8 cellular contexts compared by ENCODE assay signal in the genomic region with DNA sequence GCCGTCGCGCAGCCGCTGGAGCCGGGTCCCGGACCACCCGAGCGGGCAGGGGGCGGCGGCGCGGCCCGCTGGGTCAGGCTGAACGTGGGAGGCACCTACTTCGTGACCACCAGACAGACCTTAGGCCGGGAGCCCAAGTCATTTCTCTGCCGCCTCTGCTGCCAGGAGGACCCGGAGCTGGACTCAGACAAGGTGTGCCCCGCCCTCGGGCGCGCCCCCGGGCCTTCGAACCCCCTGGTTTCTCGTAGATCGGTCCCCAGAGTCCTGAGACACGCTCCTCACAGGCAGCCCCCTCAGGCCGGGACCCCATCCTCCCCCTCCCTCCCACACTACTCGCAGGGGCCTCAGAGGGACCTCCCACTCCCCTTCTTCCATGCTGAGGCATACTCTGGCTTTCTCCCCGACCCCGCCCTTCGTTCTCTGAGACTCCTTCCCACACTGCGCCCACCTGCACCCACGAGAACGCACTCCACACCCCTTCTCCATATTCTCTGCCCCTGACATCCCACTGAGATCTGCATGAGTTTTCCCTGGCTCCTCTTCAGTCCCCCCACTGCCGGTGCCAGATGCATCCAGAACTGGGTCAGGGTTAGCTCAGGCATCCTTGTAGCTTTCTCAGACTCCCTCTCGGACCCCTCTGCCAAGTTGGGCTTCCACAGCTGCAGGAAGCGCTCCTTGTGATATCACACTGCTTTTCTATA. TPM values are rescaled to one million over a fixed set of nuclear protein-coding genes. Genes with fewer than 3 reads are reported as not detected.
DNase-seq lines count a peak whose midpoint lies in the region; ATAC-seq, FAIRE-seq and TF ChIP-seq lines count a peak whose summit lies in the region.

No MANE protein-coding gene starts in this region.

- DNase-seq in A549 (ENCODE audit: low read depth in 1 of 2, low spot score in 1 of 2) (no peak), fibroblast of the aortic adventitia (ENCODE audit: low read depth) (peak; percentile 2), omental fat pad (ENCODE audit: low spot score) (no peak), SHP77 (lab: John Stamatoyannopoulos, UW) (no peak), kidney tubule cell (ENCODE audit: low spot score) (no peak)
- DNase-seq in activated T-cell treated with anti-CD3 and anti-CD28 coated beads, Interleukin-2, amount 50 U/mL, for 24 hours: peak; percentile 62

- H3K9me3 ChIP-seq in A549: no peaks in the 10 kb centered on the region

- H3K4me3 Mint-ChIP-seq in activated T-cell treated with anti-CD3 and anti-CD28 coated beads, Interleukin-2, amount 50 U/mL, for 24 hours: peak overlapping the region; percentile 87

- H3K4me1 Mint-ChIP-seq in activated T-cell treated with anti-CD3 and anti-CD28 coated beads, Interleukin-2, amount 50 U/mL, for 24 hours (ENCODE audit: low read depth): peaks cover 46% of the 10 kb centered on the region

- ATAC-seq in A549: peak in 1 of 2 experiments; percentile 27; a peak in 3 of 6 replicates
- ATAC-seq in GM19025 (IDR thresholded peaks at IDR 0.05; ENCODE audit: low read depth, unreplicated experiment): peak; percentile 8
- ATAC-seq in HG03571 (IDR thresholded peaks at IDR 0.05; ENCODE audit: unreplicated experiment): peak; percentile 4
- ATAC-seq in omental fat pad (ENCODE audit: low FRiP score): peak; percentile 1

- POLR2A ChIA-PET in A549 (lab: Yijun Ruan, JAX): interaction anchor here (0.6 to 2.7 kb wide), 8 partner anchors 11 to 58 kb away, joined by 3 to 21 read pairs (median 5); partner anchors contain the start of genes MRPL58 and SLC16A5

- no peak for TF ChIP-seq POLR2A in A549 (IDR thresholded peaks at IDR 0.05; ENCODE audit: low read length)

- H3K27me3 Mint-ChIP-seq in activated T-cell treated with anti-CD3 and anti-CD28 coated beads, Interleukin-2, amount 50 U/mL, for 24 hours: no peaks in the 10 kb centered on the region

- TF ChIP-seq RAD21 in A549 (conservative IDR thresholded peaks at IDR 0.05 in 1 of 2, IDR thresholded peaks at IDR 0.05 in 1 of 2): no peak

- CTCF ChIA-PET in A549 (lab: Yijun Ruan, JAX): interaction anchor here (0.9 to 81.8 kb wide), 7 partner anchors 12 to 154 kb away, joined by 4 to 3429 read pairs (median 14); partner anchors contain the start of genes ARMC7, NT5C and SLC16A5

- H3K9me3 Mint-ChIP-seq in activated T-cell treated with anti-CD3 and anti-CD28 coated beads, Interleukin-2, amount 50 U/mL, for 24 hours: no peaks in the 10 kb centered on the region

- H3K27ac ChIP-seq in A549: peak overlapping the region; percentile 93 to 97

- peak overlapping the region; percentile 97 for H3K4me2 ChIP-seq in A549

- TF ChIP-seq EP300 in A549 (IDR thresholded peaks at IDR 0.05): no peak

- H3K27ac Mint-ChIP-seq in activated T-cell treated with anti-CD3 and anti-CD28 coated beads, Interleukin-2, amount 50 U/mL, for 24 hours: peak overlapping the region; percentile 91

- 4% methylated on average over 15 of the region's 38 CpGs for WGBS in A549 (ENCODE audit: missing lambda C conversion rate)

- peaks cover 16% of the 10 kb centered on the region for H3K4me1 ChIP-seq in A549

- H3K36me3 Mint-ChIP-seq in activated T-cell treated with anti-CD3 and anti-CD28 coated beads, Interleukin-2, amount 50 U/mL, for 24 hours (ENCODE audit: low read depth): peaks cover 51% of the 10 kb centered on the region

- no peak for FAIRE-seq in A549 (lab: Jason Lieb, UNC)

- TF ChIP-seq CTCF in A549 (IDR thresholded peaks at IDR 0.05): no peak
- TF ChIP-seq CTCF in fibroblast of the aortic adventitia (IDR thresholded peaks at IDR 0.05; ENCODE audit: insufficient read depth, low read length): no peak
- no peak for TF ChIP-seq CTCF in omental fat pad (IDR thresholded peaks at IDR 0.05)

- H3K4me3 ChIP-seq in A549 (peak overlapping the region; percentile 94), fibroblast of the aortic adventitia (ENCODE audit: low read depth, low read length) (peak overlapping the region; percentile 98)

TF ChIP-seq in A549, 52 proteins besides CTCF, POLR2A, EP300 and RAD21:
- no peak for TF ChIP-seq CEBPB (IDR thresholded peaks at IDR 0.05)
- no peak for TF ChIP-seq HEYL (CRISPR knock-in tag; IDR thresholded peaks at IDR 0.05)

RNA-seq across cellular contexts. Expression of gene KCTD2, which starts 0.5 kb away (rescaled TPM):
- polyA plus RNA-seq in A549 (2011; rRNA removed): 31.3 and 34.1 TPM in 2 replicates
- 19.5 and 22.6 TPM in 2 replicates for polyA plus RNA-seq in A549 (2012; cell fraction: cytosol; rRNA removed)
- 17.5 and 23.1 TPM in 2 replicates for polyA plus RNA-seq in A549 (2012; cell fraction: nucleus; rRNA removed)
- 16.3 to 18.8 TPM (median 18.6 TPM) in 3 replicates for polyA plus RNA-seq in A549 (2017; fragmentation: RNase III; extraction: RNeasy Plus Mini Kit Qiagen cat#74134 plus additional on column Dnase treatment)
- 22.1 and 25.9 TPM in 2 replicates for polyA minus RNA-seq in A549 (2011; rRNA and poly(A)+ RNA removed)
- total RNA-seq in fibroblast of the aortic adventitia (ENCODE audit: low replicate concordance): 20.2 and 34.2 TPM in 2 replicates
- total RNA-seq in omental fat pad: 10 to 100 TPM; 23.6 to 46.1 (median 34.6) TPM

RNA-seq across cellular contexts. Expression of gene ATP5PD, which starts 0.8 kb away (rescaled TPM):
- polyA plus RNA-seq in A549 (2011; rRNA removed): 314 and 333 TPM in 2 replicates
- polyA plus RNA-seq in A549 (2012; cell fraction: cytosol; rRNA removed): 255 and 282 TPM in 2 replicates
- polyA plus RNA-seq in A549 (2012; cell fraction: nucleus; rRNA removed): 105 and 172 TPM in 2 replicates
- 429 to 463 TPM (median 440 TPM) in 3 replicates for polyA plus RNA-seq in A549 (2017; fragmentation: RNase III; extraction: RNeasy Plus Mini Kit Qiagen cat#74134 plus additional on column Dnase treatment)
- 103 and 169 TPM in 2 replicates for polyA minus RNA-seq in A549 (2011; rRNA and poly(A)+ RNA removed)
- 513 and 829 TPM in 2 replicates for total RNA-seq in fibroblast of the aortic adventitia (ENCODE audit: low replicate concordance)
- total RNA-seq in omental fat pad: 100 to 1,000 TPM; 159 to 394 (median 233) TPM

RNA-seq across cellular contexts. Expression of gene MRPL58, which starts 35.1 kb away (rescaled TPM):
- polyA plus RNA-seq in A549 (2011; rRNA removed): 86.4 and 127 TPM in 2 replicates
- 104 and 113 TPM in 2 replicates for polyA plus RNA-seq in A549 (2012; cell fraction: cytosol; rRNA removed)
- 49.1 and 82.1 TPM in 2 replicates for polyA plus RNA-seq in A549 (2012; cell fraction: nucleus; rRNA removed)
- polyA plus RNA-seq in A549 (2017; fragmentation: RNase III; extraction: RNeasy Plus Mini Kit Qiagen cat#74134 plus additional on column Dnase treatment): 89.4 to 105 TPM (median 95.3 TPM) in 3 replicates
- polyA minus RNA-seq in A549 (2011; rRNA and poly(A)+ RNA removed): 31.3 and 32.4 TPM in 2 replicates
- 26.2 and 31.4 TPM in 2 replicates for total RNA-seq in fibroblast of the aortic adventitia (ENCODE audit: low replicate concordance)
- total RNA-seq in omental fat pad: 10 to 100 TPM; 28.0 to 48.5 (median 42.6) TPM

RNA-seq across cellular contexts. Expression of gene SLC16A5, which starts 40.2 kb away (rescaled TPM):
- polyA plus RNA-seq in A549 (2011; rRNA removed) (19.0 and 20.1 TPM in 2 replicates), A549 (2017; fragmentation: RNase III; extraction: RNeasy Plus Mini Kit Qiagen cat#74134 plus additional on column Dnase treatment) (19.5 to 27.6 TPM (median 27.2 TPM) in 3 replicates)
- polyA plus RNA-seq in A549 (2012; cell fraction: cytosol; rRNA removed): 33.8 and 57.1 TPM in 2 replicates
- 110 and 141 TPM in 2 replicates for polyA plus RNA-seq in A549 (2012; cell fraction: nucleus; rRNA removed)
- polyA minus RNA-seq in A549 (2011; rRNA and poly(A)+ RNA removed): 22.9 and 29.3 TPM in 2 replicates
- total RNA-seq in fibroblast of the aortic adventitia (ENCODE audit: low replicate concordance) (2.8 and 4.4 TPM in 2 replicates), omental fat pad (10 to 100 TPM; 12.0 to 22.7 (median 16.4) TPM)

Comparison
In these comparisons a context has a peak if more than half of its experiments do, and no peak if none do; other contexts are left out.
1. DNase-seq: peak in activated T-cell treated with anti-CD3 and anti-CD28 coated beads, Interleukin-2, amount 50 U/mL, for 24 hours (single experiment) and fibroblast of the aortic adventitia (single experiment); none in A549 (0 of 2), omental fat pad (single experiment), SHP77 (0 of 2) and kidney tubule cell (single experiment).